26 cellular contexts compared by ENCODE assay signal in the genomic region with DNA sequence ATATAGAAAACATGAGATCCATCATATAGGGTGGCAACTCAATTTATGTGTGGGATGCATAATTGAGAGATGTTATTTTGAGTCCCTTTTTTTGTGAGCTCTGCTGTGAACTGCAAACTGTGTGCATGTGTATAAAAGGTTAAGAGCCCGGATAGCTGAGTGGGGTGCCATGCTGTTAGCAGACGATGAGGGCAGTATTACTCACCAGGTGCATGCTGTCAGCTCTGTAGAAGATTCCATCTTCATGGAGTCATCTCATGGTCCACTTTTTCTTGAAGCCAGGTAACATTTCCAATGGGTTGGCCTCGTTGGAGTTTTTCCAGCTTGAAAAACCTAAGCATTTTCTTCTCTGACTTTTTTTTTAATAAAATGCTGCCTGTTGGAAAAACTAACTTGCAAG. TPM values are rescaled to one million over a fixed set of nuclear protein-coding genes. Genes with fewer than 3 reads are reported as not detected.
A peak's percentile ranks its signal among the peaks of the same experiment; 100 is the strongest.
DNase-seq lines count a peak whose midpoint lies in the region; ATAC-seq and TF ChIP-seq lines count a peak whose summit lies in the region.
"Had no signal": no experiment of that assay in that cellular context is flagged by ENCODE, and none has a peak within 500 bp of the region (broad histone marks: within the 10 kb centered on the region; RNA-seq: fewer than 3 reads in every experiment).

No MANE protein-coding gene starts in this region.

- peaks cover 46% of the 10 kb centered on the region for H3K4me1 Mint-ChIP-seq in activated CD4-positive, alpha-beta T cell treated with anti-CD3 and anti-CD28 coated beads for 36 hours

- H3K4me2 ChIP-seq in GM23248 (ENCODE audit: unreplicated experiment), result no peak overlapping the region

- H3K27ac Mint-ChIP-seq in activated CD4-positive, alpha-beta T cell treated with anti-CD3 and anti-CD28 coated beads for 36 hours, result no peak overlapping the region
- H3K27ac Mint-ChIP-seq: activated CD4-positive, alpha-beta memory T cell treated with anti-CD3 and anti-CD28 coated beads for 36 hours; nephron progenitor cell; T-helper 1 cell treated with Interleukin-12 subunit alpha and Interleukin-12 subunit beta and Interleukin-4 antibody, amounts not matched to agents 30 μg/mL and 1 μg/mL, for 36 hours had no signal

- no peaks in the 10 kb centered on the region for H3K36me3 ChIP-seq in GM23248 (ENCODE audit: low read depth)
- H3K36me3 ChIP-seq in testis (ENCODE audit: low read depth, missing control alignments), result no peaks in the 10 kb centered on the region
- H3K36me3 ChIP-seq: colonic mucosa had no signal

- no peaks in the 10 kb centered on the region for H3K79me2 ChIP-seq in GM23248 (ENCODE audit: insufficient read depth)

- peaks cover 25% of the 10 kb centered on the region for H3K36me3 Mint-ChIP-seq in activated CD4-positive, alpha-beta T cell treated with anti-CD3 and anti-CD28 coated beads for 36 hours (ENCODE audit: low read depth)

- H3K9me3 ChIP-seq in GM23248 (ENCODE audit: low read depth), result no peaks in the 10 kb centered on the region
- H3K9me3 ChIP-seq in testis, result no peaks in the 10 kb centered on the region
- H3K9me3 ChIP-seq: ascending aorta, Caco-2, colonic mucosa, MG63, upper lobe of left lung had no signal

- 36 to 38% methylated on average over 3 of the region's 3 CpGs for WGBS in GM23248 (ENCODE audit: low coverage in 1 of 2, low lambda C conversion rate in 2 of 2, missing lambda C conversion rate in 2 of 2), 2 experiments
- 78 to 82% methylated on average over 3 of the region's 3 CpGs for WGBS in testis, 2 donors

- CTCF ChIA-PET in activated CD4-positive, alpha-beta T cell treated with anti-CD3 and anti-CD28 coated beads for 36 hours (lab: Charles Lee), result interaction anchor here (1.0 to 1.3 kb wide), 3 partner anchors 30 to 91 kb away, joined by 3 to 4 read pairs (median 4); a partner anchor contains a TSS

- no peak overlapping the region for H3K27ac ChIP-seq in GM23248
- no peak overlapping the region for H3K27ac ChIP-seq in testis
- H3K27ac ChIP-seq: ascending aorta, colonic mucosa, upper lobe of left lung had no signal

- no peaks in the 10 kb centered on the region for H3F3A ChIP-seq in GM23248 (ENCODE audit: insufficient read depth)

- H3K9ac ChIP-seq in GM23248, result no peak overlapping the region

- no peak overlapping the region for H3K4me3 Mint-ChIP-seq in activated CD4-positive, alpha-beta T cell treated with anti-CD3 and anti-CD28 coated beads for 36 hours
- H3K4me3 Mint-ChIP-seq: activated CD4-positive, alpha-beta memory T cell treated with anti-CD3 and anti-CD28 coated beads for 36 hours; nephron progenitor cell; stimulated activated naive CD8-positive, alpha-beta T cell treated with anti-CD3 and anti-CD28 coated beads, Interleukin-15, amount 100 ng/mL, for 72 hours; T-helper 1 cell treated with Interleukin-12 subunit alpha and Interleukin-12 subunit beta and Interleukin-4 antibody, amounts not matched to agents 30 μg/mL and 1 μg/mL, for 36 hours had no signal

- intact Hi-C loops in testis (cut with DNase I; ENCODE audit: low total_unique reads), result no loop called here
- intact Hi-C loops in activated CD4-positive, alpha-beta T cell treated with anti-CD3 and anti-CD28 coated beads for 36 hours (cut with DNase I, micrococcal nuclease), result no loop called here

- TF ChIP-seq POLR2A in testis (IDR thresholded peaks at IDR 0.05), result no peak

- H2AFZ ChIP-seq in GM23248, result no peak overlapping the region

- H3K4me3 ChIP-seq in GM23248 (no peak overlapping the region), astrocyte of the spinal cord (ENCODE audit: low read depth, low read length) (no peak overlapping the region), testis (no peak overlapping the region)
- H3K4me3 ChIP-seq: ascending aorta, colonic mucosa, MG63, upper lobe of left lung had no signal

- no peaks in the 10 kb centered on the region for H3K27me3 ChIP-seq in GM23248 (replicated peaks; ENCODE audit: insufficient read depth)
- H3K27me3 ChIP-seq in testis, result no peaks in the 10 kb centered on the region
- H3K27me3 ChIP-seq: ascending aorta, colonic mucosa, MG63, upper lobe of left lung had no signal

- H4K20me1 ChIP-seq in GM23248 (ENCODE audit: insufficient read depth), result no peaks in the 10 kb centered on the region

- no peaks in the 10 kb centered on the region for H3K9me2 ChIP-seq in GM23248 (ENCODE audit: insufficient read depth)

- TF ChIP-seq CTCF in astrocyte of the spinal cord (IDR thresholded peaks at IDR 0.05; ENCODE audit: low read depth, low read length) (no peak), testis (IDR thresholded peaks at IDR 0.05) (no peak)

- no peaks in the 10 kb centered on the region for H3K4me1 ChIP-seq in GM23248 (ENCODE audit: insufficient read depth)
- H3K4me1 ChIP-seq in testis, result peaks cover 11% of the 10 kb centered on the region
- H3K4me1 ChIP-seq: ascending aorta, Caco-2, colonic mucosa, upper lobe of left lung had no signal

- in situ Hi-C loops in GM23248 (cut with MboI) (no loop called here), astrocyte of the spinal cord (cut with HindIII; ENCODE audit: low sequenced_read_pairs) (no loop called here)

- no peak for ATAC-seq in esophagus mucosa
- no peak for ATAC-seq in activated CD4-positive, alpha-beta T cell treated with anti-CD3 and anti-CD28 coated beads for 36 hours
- ATAC-seq: left colon; stimulated activated naive CD8-positive, alpha-beta T cell treated with anti-CD3 and anti-CD28 coated beads, Interleukin-15, amount 100 ng/mL, for 72 hours had no signal

- H3K9me3 Mint-ChIP-seq in activated CD4-positive, alpha-beta T cell treated with anti-CD3 and anti-CD28 coated beads for 36 hours (ENCODE audit: low read depth), result no peaks in the 10 kb centered on the region
- H3K9me3 Mint-ChIP-seq: activated CD4-positive, alpha-beta memory T cell treated with anti-CD3 and anti-CD28 coated beads for 36 hours; nephron progenitor cell; stimulated activated naive CD8-positive, alpha-beta T cell treated with anti-CD3 and anti-CD28 coated beads, Interleukin-15, amount 100 ng/mL, for 72 hours; T-helper 1 cell treated with Interleukin-12 subunit alpha and Interleukin-12 subunit beta and Interleukin-4 antibody, amounts not matched to agents 30 μg/mL and 1 μg/mL, for 36 hours had no signal

- DNase-seq in GM23248, result peak; percentile 52
- DNase-seq in M059J (ENCODE audit: low read depth), result peak; percentile 38
- peak; percentile 9 for DNase-seq in astrocyte of the spinal cord (ENCODE audit: low read depth, low spot score)
- DNase-seq in kidney glomerular epithelial cell (lab: John Stamatoyannopoulos, UW), result peak; percentile 36
- DNase-seq in testis, result no peak
- no peak for DNase-seq in amygdala (lab: John Stamatoyannopoulos, UW)
- DNase-seq in activated CD4-positive, alpha-beta T cell treated with anti-CD3 and anti-CD28 coated beads for 36 hours, result no peak
- DNase-seq: activated CD4-positive, alpha-beta memory T cell treated with anti-CD3 and anti-CD28 coated beads for 36 hours; activated naive CD4-positive, alpha-beta T cell treated with Interleukin-2 at 50 U/mL for 16 hours; activated T-cell treated with anti-CD3 and anti-CD28 coated beads, Interleukin-2, amount 50 U/mL, for 1 hour; Caco-2; colonic mucosa; foreskin melanocyte; GOT3; left colon; MG63; midbrain; NCI-H187; NCI-H524; nephron progenitor cell; stimulated activated CD4-positive, alpha-beta T cell treated with anti-CD3 and anti-CD28 coated beads, Interleukin-1b, Interleukin-23, amount 100 ng/mL, for 48 hours; stimulated activated naive CD8-positive, alpha-beta T cell treated with anti-CD3 and anti-CD28 coated beads, Interleukin-15, amount 100 ng/mL, for 72 hours; upper lobe of left lung had no signal

- H3K27me3 Mint-ChIP-seq in activated CD4-positive, alpha-beta T cell treated with anti-CD3 and anti-CD28 coated beads for 36 hours, result no peaks in the 10 kb centered on the region
- H3K27me3 Mint-ChIP-seq: activated CD4-positive, alpha-beta memory T cell treated with anti-CD3 and anti-CD28 coated beads for 36 hours; stimulated activated naive CD8-positive, alpha-beta T cell treated with anti-CD3 and anti-CD28 coated beads, Interleukin-15, amount 100 ng/mL, for 72 hours had no signal

- POLR2A ChIA-PET in activated CD4-positive, alpha-beta T cell treated with anti-CD3 and anti-CD28 coated beads for 36 hours (lab: Charles Lee), result no interaction called here

RNA-seq across cellular contexts. Expression of a gene that starts 43.0 kb away (rescaled TPM):
- 0.11 TPM in 1 of 2 replicates, not detected in the other for total RNA-seq in GM23248 (2014; rRNA removed; shearing (Covaris generic))
- polyA plus RNA-seq in GM23248 (2016; fragmentation: Nextera tagmentation; extraction: Ambion mirVana) (0.09 TPM in 1 of 2 replicates, not detected in the other), testis (ENCODE audit: insufficient read depth, low read depth, low replicate concordance) (3.5 TPM)
- 0.02 and 0.30 TPM in 2 replicates for total RNA-seq in M059J (2014; rRNA removed; shearing (Covaris generic))
- total RNA-seq in testis (1 to 10 TPM; 4.1 to 4.5 TPM), esophagus mucosa (0.08 TPM)
- under 1 TPM in 1 of 2 experiments, not detected in 1; 0.09 TPM for total RNA-seq in activated CD4-positive, alpha-beta T cell treated with anti-CD3 and anti-CD28 coated beads for 36 hours
- total RNA-seq: ascending aorta, Caco-2 had no signal

Comparison
In these comparisons a context has a peak if more than half of its experiments do, and no peak if none do; other contexts are left out.
1. DNase-seq: peak in GM23248 (single experiment), M059J (single experiment), astrocyte of the spinal cord (single experiment) and kidney glomerular epithelial cell (single experiment); none in testis (single experiment), amygdala (0 of 56) and activated CD4-positive, alpha-beta T cell treated with anti-CD3 and anti-CD28 coated beads for 36 hours (single experiment).